Comparison of ENCODE assay signal across 22 cellular contexts in the genomic region with DNA sequence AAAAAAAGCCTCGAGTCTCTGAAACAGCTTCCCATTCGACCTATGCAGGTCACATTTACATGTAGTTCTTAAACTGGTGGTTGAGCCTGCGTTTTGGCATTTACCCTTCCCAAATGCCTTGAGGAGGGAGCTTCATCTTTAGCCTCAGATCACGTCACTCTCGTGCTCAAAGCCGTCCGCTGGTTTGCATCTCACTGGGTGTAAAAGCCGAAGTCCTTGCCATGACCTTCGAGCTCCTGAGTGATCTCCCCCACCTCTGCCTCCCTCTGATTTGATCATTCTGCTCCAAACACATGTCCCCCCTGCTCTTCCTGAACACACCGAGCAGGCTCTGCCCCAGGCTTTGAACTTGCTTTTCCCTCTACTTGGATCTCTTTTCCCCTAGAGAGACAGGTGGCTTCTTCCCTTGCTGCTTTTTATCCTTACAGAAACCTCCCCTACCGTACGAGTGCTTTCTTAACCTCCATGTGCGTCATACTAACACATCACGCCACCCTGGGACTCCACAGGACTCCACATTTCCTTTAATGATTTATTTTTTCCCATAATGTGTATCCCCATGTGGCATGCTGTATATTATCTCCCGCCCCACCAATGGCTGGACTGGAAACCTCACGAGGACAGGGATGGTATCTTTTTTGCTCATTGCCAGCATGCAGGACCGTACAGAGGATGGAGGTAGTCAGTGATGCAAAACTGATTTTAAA.
A peak's percentile ranks its signal among the peaks of the same experiment; 100 is the strongest.
DNase-seq lines count a peak whose midpoint lies in the region; ATAC-seq lines count a peak whose summit lies in the region.
"Had no signal": no experiment of that assay in that cellular context is flagged by ENCODE, and none has a peak within 500 bp of the region (broad histone marks: within the 10 kb centered on the region; RNA-seq: fewer than 3 reads in every experiment).

No MANE protein-coding gene starts in this region.

- peaks cover 25 to 30% (median 27%) of the 10 kb centered on the region in 4 donors for H3K4me1 Mint-ChIP-seq in CD4-positive, alpha-beta memory T cell
- peaks cover 38% of the 10 kb centered on the region for H3K4me1 Mint-ChIP-seq in activated CD4-positive, alpha-beta memory T cell treated with anti-CD3 and anti-CD28 coated beads for 36 hours (ENCODE audit: low read depth)

- H3K27ac ChIP-seq in CD4-positive, alpha-beta memory T cell (ENCODE audit: low read depth, low read length): peak overlapping the region; percentile 1
- H3K27ac ChIP-seq in iPS-20b (ENCODE audit: low read length): no peak overlapping the region
- H3K27ac ChIP-seq: 22Rv1, adrenal gland, breast epithelium, coronary artery, HL-60, testis had no signal

- H3K36me3 Mint-ChIP-seq in CD4-positive, alpha-beta memory T cell: no peaks in the 10 kb centered on the region
- H3K36me3 Mint-ChIP-seq in activated CD4-positive, alpha-beta memory T cell treated with anti-CD3 and anti-CD28 coated beads for 36 hours: no peaks in the 10 kb centered on the region

- H3K36me3 ChIP-seq in CD4-positive, alpha-beta memory T cell (ENCODE audit: insufficient read depth, low read length): no peaks in the 10 kb centered on the region
- H3K36me3 ChIP-seq in iPS-20b (ENCODE audit: insufficient read depth, low read depth, low read length): no peaks in the 10 kb centered on the region
- H3K36me3 ChIP-seq: adrenal gland, breast epithelium had no signal

- H3K9me3 ChIP-seq in CD4-positive, alpha-beta memory T cell (ENCODE audit: control insufficient read depth in 1 of 2, low read length in 2 of 2): no peaks in the 10 kb centered on the region
- no peaks in the 10 kb centered on the region for H3K9me3 ChIP-seq in iPS-20b (ENCODE audit: insufficient read depth, low read depth, low read length)
- H3K9me3 ChIP-seq: adrenal gland, breast epithelium, testis had no signal

- H3K27me3 ChIP-seq in CD4-positive, alpha-beta memory T cell (ENCODE audit: insufficient read depth, low read length): no peaks in the 10 kb centered on the region
- H3K27me3 ChIP-seq in iPS-20b (ENCODE audit: insufficient read depth, low read length): peaks cover 30% of the 10 kb centered on the region
- H3K27me3 ChIP-seq: testis had no signal

- peak overlapping the region; percentile 20; the same call in 1 of the 2 replicates for H3K9ac ChIP-seq in iPS-20b (ENCODE audit: low read depth, low read length)

- CTCF ChIA-PET in CD4-positive, alpha-beta memory T cell (lab: Charles Lee; ENCODE audit: partially characterized antibody): no interaction called here
- CTCF ChIA-PET in activated CD4-positive, alpha-beta memory T cell treated with anti-CD3 and anti-CD28 coated beads for 36 hours (lab: Charles Lee): interaction anchor here (0.6 to 1.5 kb wide), 3 partner anchors 61 to 168 kb away, joined by 3 to 7 read pairs (median 4); no protein-coding TSS in a partner anchor

- intact Hi-C loops in CD4-positive, alpha-beta memory T cell (cut with micrococcal nuclease): loop anchor here (2.0 kb wide), 1 partner anchor 195 kb away; no protein-coding TSS in a partner anchor
- intact Hi-C loops in activated CD4-positive, alpha-beta memory T cell treated with anti-CD3 and anti-CD28 coated beads for 36 hours (cut with micrococcal nuclease): loop anchor here (5.0 to 10.0 kb wide), 2 partner anchors 194 to 767 kb away; no protein-coding TSS in a partner anchor

- ATAC-seq in GM21360 (IDR thresholded peaks at IDR 0.05; ENCODE audit: unreplicated experiment) (no peak), GM18909 (IDR thresholded peaks at IDR 0.05; ENCODE audit: poor library complexity, unreplicated experiment) (no peak), HG02798 (IDR thresholded peaks at IDR 0.05; ENCODE audit: poor library complexity, unreplicated experiment) (no peak)

- POLR2A ChIA-PET in CD4-positive, alpha-beta memory T cell (lab: Charles Lee; ENCODE audit: partially characterized antibody): interaction anchor here (0.6 to 1.9 kb wide), 7 partner anchors 21 to 570 kb away, joined by 3 to 7 read pairs (median 4); no protein-coding TSS in a partner anchor
- POLR2A ChIA-PET in activated CD4-positive, alpha-beta memory T cell treated with anti-CD3 and anti-CD28 coated beads for 36 hours (lab: Charles Lee): interaction anchor here (1.7 kb wide), 1 partner anchor 101 kb away, joined by 9 read pairs; no protein-coding TSS in a partner anchor

- H3K27me3 Mint-ChIP-seq in CD4-positive, alpha-beta memory T cell: no peaks in the 10 kb centered on the region
- no peaks in the 10 kb centered on the region for H3K27me3 Mint-ChIP-seq in activated CD4-positive, alpha-beta memory T cell treated with anti-CD3 and anti-CD28 coated beads for 36 hours

- peak overlapping the region; percentile 82 to 95 (median 90) for H3K27ac Mint-ChIP-seq in CD4-positive, alpha-beta memory T cell
- H3K27ac Mint-ChIP-seq in activated CD4-positive, alpha-beta memory T cell treated with anti-CD3 and anti-CD28 coated beads for 36 hours: peak overlapping the region; percentile 92

- H3K9me3 Mint-ChIP-seq in CD4-positive, alpha-beta memory T cell: no peaks in the 10 kb centered on the region
- no peaks in the 10 kb centered on the region for H3K9me3 Mint-ChIP-seq in activated CD4-positive, alpha-beta memory T cell treated with anti-CD3 and anti-CD28 coated beads for 36 hours

- no peak overlapping the region for H3K4me3 ChIP-seq in CD4-positive, alpha-beta memory T cell (ENCODE audit: low read length in 2 of 2)
- H3K4me3 ChIP-seq in iPS-20b (ENCODE audit: low read length): no peak overlapping the region
- H3K4me3 ChIP-seq: adrenal gland, breast epithelium, coronary artery, testis had no signal

- peak; percentile 48 for DNase-seq in NCI-H748 treated with DMSO at 0.1 percent for 48 hours (lab: John Stamatoyannopoulos, UW)
- no peak for DNase-seq in NCI-H748 (lab: John Stamatoyannopoulos, UW; ENCODE audit: unreplicated experiment)
- peak in 1 of 5 donors; percentile 37 for DNase-seq in CD4-positive, alpha-beta memory T cell
- DNase-seq in activated CD4-positive, alpha-beta memory T cell treated with anti-CD3 and anti-CD28 coated beads for 36 hours: peak; percentile 23
- DNase-seq: activated CD4-positive, alpha-beta T cell treated with anti-CD3 and anti-CD28 coated beads, Interleukin-2, amount 50 U/mL, for 1 hour; adrenal gland; AML-193; mammary epithelial cell; NCI-H1092 treated with DMSO at 0.1 percent for 48 hours; NCI-H2029; NCI-H345; Right ventricle myocardium superior; small intestine; testis had no signal

- H3K4me1 ChIP-seq in CD4-positive, alpha-beta memory T cell (ENCODE audit: insufficient read depth, low read length): peaks cover 39% of the 10 kb centered on the region
- H3K4me1 ChIP-seq in iPS-20b (ENCODE audit: insufficient read depth, low read length): peaks cover 21% of the 10 kb centered on the region
- H3K4me1 ChIP-seq: adrenal gland, breast epithelium, testis had no signal

- peak overlapping the region in 7 of 8 donors; percentile 70 to 78 (median 76) for H3K4me3 Mint-ChIP-seq in CD4-positive, alpha-beta memory T cell
- no peak overlapping the region for H3K4me3 Mint-ChIP-seq in activated CD4-positive, alpha-beta memory T cell treated with anti-CD3 and anti-CD28 coated beads for 36 hours
